32 cellular contexts compared by ENCODE assay signal in the genomic region with DNA sequence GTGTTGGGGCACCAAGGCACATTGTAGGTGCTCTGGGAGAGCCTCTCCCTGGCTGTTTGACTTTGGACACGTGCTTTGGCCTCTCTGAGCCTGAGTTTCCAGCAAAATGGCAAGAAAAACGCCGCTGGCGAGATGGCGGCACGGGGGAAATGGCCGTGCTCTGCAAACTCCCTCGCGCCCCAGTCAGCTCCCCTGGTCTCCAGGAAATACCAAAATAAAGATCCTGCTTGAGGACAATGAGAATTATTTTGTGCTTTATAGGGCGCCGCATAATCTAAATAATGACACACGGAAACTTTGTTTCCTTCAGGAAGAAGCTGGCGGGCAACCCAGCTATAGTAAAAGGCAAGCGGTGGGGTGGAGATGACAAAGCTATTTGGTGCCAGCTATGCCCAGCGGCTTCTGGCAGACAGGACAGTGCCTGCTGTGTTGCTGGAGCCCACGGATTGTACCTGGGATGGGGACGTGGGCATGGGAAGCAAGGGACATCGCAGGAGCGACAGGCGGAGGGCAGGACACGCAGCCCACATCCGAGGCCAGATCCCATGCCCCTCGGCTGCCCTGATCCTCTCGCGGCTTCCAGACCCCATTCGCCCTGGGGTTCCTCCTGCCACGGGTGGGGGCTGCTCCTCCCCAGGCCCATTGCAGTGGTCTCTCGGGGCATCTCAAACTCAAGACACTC. TPM values are rescaled to one million over a fixed set of nuclear protein-coding genes. Genes with fewer than 3 reads are reported as not detected.
A peak's percentile ranks its signal among the peaks of the same experiment; 100 is the strongest.
DNase-seq lines count a peak whose midpoint lies in the region; ATAC-seq and TF ChIP-seq lines count a peak whose summit lies in the region.
"Had no signal": no experiment of that assay in that cellular context is flagged by ENCODE, and none has a peak within 500 bp of the region (broad histone marks: within the 10 kb centered on the region; RNA-seq: fewer than 3 reads in every experiment).

No MANE protein-coding gene starts in this region.

- H2AFZ ChIP-seq in GM23248: no peak overlapping the region
- H2AFZ ChIP-seq: PC-9 had no signal

- no peak for TF ChIP-seq EP300 in upper lobe of left lung (IDR thresholded peaks at IDR 0.05)

- no peak overlapping the region for H3K27ac Mint-ChIP-seq in activated naive CD4-positive, alpha-beta T cell treated with anti-CD3 and anti-CD28 coated beads for 36 hours
- H3K27ac Mint-ChIP-seq: activated CD4-positive, alpha-beta memory T cell treated with anti-CD3 and anti-CD28 coated beads, Interleukin-2, amount 10 ng/mL, durations not matched to agents 7 days and 5 days; activated naive CD8-positive, alpha-beta T cell treated with anti-CD3 and anti-CD28 coated beads, Interleukin-2, amount 50 U/mL, for 24 hours; CD4-positive, alpha-beta T cell had no signal

- H3K4me1 Mint-ChIP-seq in activated naive CD4-positive, alpha-beta T cell treated with anti-CD3 and anti-CD28 coated beads for 36 hours (ENCODE audit: low read depth): no peaks in the 10 kb centered on the region
- H3K4me1 Mint-ChIP-seq: activated CD4-positive, alpha-beta memory T cell treated with anti-CD3 and anti-CD28 coated beads, Interleukin-2, amount 10 ng/mL, durations not matched to agents 7 days and 5 days; activated naive CD8-positive, alpha-beta T cell treated with anti-CD3 and anti-CD28 coated beads, Interleukin-2, amount 50 U/mL, for 24 hours had no signal

- H3K9me3 ChIP-seq in heart left ventricle: no peaks in the 10 kb centered on the region
- H3K9me3 ChIP-seq in upper lobe of left lung: no peaks in the 10 kb centered on the region
- H3K9me3 ChIP-seq in GM23248 (ENCODE audit: low read depth): no peaks in the 10 kb centered on the region
- H3K9me3 ChIP-seq: HAP-1 had no signal

- H3K4me1 ChIP-seq in heart left ventricle (peaks cover 0 to 21% (median 0%) of the 10 kb centered on the region in 12 donors), upper lobe of left lung (peaks cover 0 to 10% (median 7%) of the 10 kb centered on the region in 4 donors), GM23248 (ENCODE audit: insufficient read depth) (no peaks in the 10 kb centered on the region)
- H3K4me1 ChIP-seq: gastroesophageal sphincter, HAP-1 had no signal

- H3K4me2 ChIP-seq in GM23248 (ENCODE audit: unreplicated experiment): no peak overlapping the region
- H3K4me2 ChIP-seq: PC-9 had no signal

- ATAC-seq in heart left ventricle (no peak), left cardiac atrium (no peak), upper lobe of left lung (ENCODE audit: low FRiP score in 2 of 2) (no peak)
- ATAC-seq: activated naive CD8-positive, alpha-beta T cell treated with anti-CD3 and anti-CD28 coated beads, Interleukin-2, amount 50 U/mL, for 24 hours; gastroesophageal sphincter; naive thymus-derived CD8-positive, alpha-beta T cell had no signal

- TF ChIP-seq POLR2A in heart left ventricle (IDR thresholded peaks at IDR 0.05) (no peak), upper lobe of left lung (IDR thresholded peaks at IDR 0.05) (no peak)

- H3K9me2 ChIP-seq in GM23248 (ENCODE audit: insufficient read depth): no peaks in the 10 kb centered on the region

- H3K9me3 Mint-ChIP-seq in activated naive CD4-positive, alpha-beta T cell treated with anti-CD3 and anti-CD28 coated beads for 36 hours: no peaks in the 10 kb centered on the region
- H3K9me3 Mint-ChIP-seq: activated CD4-positive, alpha-beta memory T cell treated with anti-CD3 and anti-CD28 coated beads, Interleukin-2, amount 10 ng/mL, durations not matched to agents 7 days and 5 days; activated naive CD8-positive, alpha-beta T cell treated with anti-CD3 and anti-CD28 coated beads, Interleukin-2, amount 50 U/mL, for 24 hours; CD4-positive, alpha-beta T cell; naive thymus-derived CD8-positive, alpha-beta T cell had no signal

- intact Hi-C loops in heart left ventricle (cut with DNase I) (no loop called here), left cardiac atrium (cut with DNase I) (no loop called here)
- intact Hi-C loops in activated naive CD4-positive, alpha-beta T cell treated with anti-CD3 and anti-CD28 coated beads for 36 hours (cut with micrococcal nuclease): no loop called here

- H3K79me2 ChIP-seq in GM23248 (ENCODE audit: insufficient read depth): no peaks in the 10 kb centered on the region

- no peak for DNase-seq in heart left ventricle
- DNase-seq in left cardiac atrium: no peak
- peak; percentile 90 for DNase-seq in dermis blood vessel endothelial cell
- peak; percentile 69 for DNase-seq in mesenteric fat pad (ENCODE audit: low spot score)
- DNase-seq in upper lobe of left lung: no peak
- no peak for DNase-seq in NCI-H510A treated with DMSO at 0.1 percent for 48 hours (lab: John Stamatoyannopoulos, UW)
- DNase-seq in GM23248: no peak
- no peak for DNase-seq in activated naive CD4-positive, alpha-beta T cell treated with anti-CD3 and anti-CD28 coated beads for 36 hours
- DNase-seq: activated CD4-positive, alpha-beta memory T cell treated with anti-CD3 and anti-CD28 coated beads, Interleukin-2, amount 10 ng/mL, durations not matched to agents 7 days and 5 days; activated gamma-delta T cell treated with Interleukin-2 at 50 U/mL for 16 hours; activated naive CD8-positive, alpha-beta T cell treated with anti-CD3 and anti-CD28 coated beads, Interleukin-2, amount 50 U/mL, for 24 hours; caudate nucleus; DMS79 treated with DMSO at 0.1 percent for 48 hours; GDM1; Kasumi-1; NCI-H1436; NCI-H2081 treated with DMSO at 0.1 percent for 48 hours; NCI-H226; NCI-H69; occipital lobe; PC-9; SHP77; stimulated activated naive CD4-positive, alpha-beta T cell treated with Interleukin-2 at 50 U/mL for 16 hours had no signal

- CTCF ChIA-PET in activated naive CD4-positive, alpha-beta T cell treated with anti-CD3 and anti-CD28 coated beads for 36 hours (lab: Charles Lee): no interaction called here

- peaks cover 11% of the 10 kb centered on the region for H3K27me3 Mint-ChIP-seq in activated naive CD4-positive, alpha-beta T cell treated with anti-CD3 and anti-CD28 coated beads for 36 hours (ENCODE audit: low read depth)
- H3K27me3 Mint-ChIP-seq: activated CD4-positive, alpha-beta memory T cell treated with anti-CD3 and anti-CD28 coated beads, Interleukin-2, amount 10 ng/mL, durations not matched to agents 7 days and 5 days had no signal

- H3K27me3 ChIP-seq in heart left ventricle (no peaks in the 10 kb centered on the region), upper lobe of left lung (no peaks in the 10 kb centered on the region), GM23248 (replicated peaks; ENCODE audit: insufficient read depth) (no peaks in the 10 kb centered on the region; the same call in 1 of the 2 replicates)

- no peaks in the 10 kb centered on the region for H3F3A ChIP-seq in GM23248 (ENCODE audit: insufficient read depth)

- H3K9ac ChIP-seq in GM23248: no peak overlapping the region

- H3K36me3 ChIP-seq in heart left ventricle (no peaks in the 10 kb centered on the region), upper lobe of left lung (no peaks in the 10 kb centered on the region), GM23248 (ENCODE audit: low read depth) (no peaks in the 10 kb centered on the region)
- H3K36me3 ChIP-seq: gastroesophageal sphincter, HAP-1 had no signal

- H3K4me3 ChIP-seq in heart left ventricle (peak overlapping the region in 3 of 12 donors; percentile 14 to 32 (median 15)), upper lobe of left lung (peak overlapping the region in 1 of 4 donors; percentile 10), GM23248 (no peak overlapping the region)
- H3K4me3 ChIP-seq: gastroesophageal sphincter, HAP-1, PC-9, skin epidermis had no signal

- in situ Hi-C loops in GM23248 (cut with MboI): no loop called here

- no peak for TF ChIP-seq CTCF in heart left ventricle (IDR thresholded peaks at IDR 0.05)
- no peak for TF ChIP-seq CTCF in upper lobe of left lung (IDR thresholded peaks at IDR 0.05)

- H3K36me3 Mint-ChIP-seq in activated naive CD4-positive, alpha-beta T cell treated with anti-CD3 and anti-CD28 coated beads for 36 hours (ENCODE audit: low read depth): no peaks in the 10 kb centered on the region
- H3K36me3 Mint-ChIP-seq: naive thymus-derived CD8-positive, alpha-beta T cell had no signal

- H3K4me3 Mint-ChIP-seq in activated naive CD4-positive, alpha-beta T cell treated with anti-CD3 and anti-CD28 coated beads for 36 hours: no peak overlapping the region
- H3K4me3 Mint-ChIP-seq: activated CD4-positive, alpha-beta memory T cell treated with anti-CD3 and anti-CD28 coated beads, Interleukin-2, amount 10 ng/mL, durations not matched to agents 7 days and 5 days; activated naive CD8-positive, alpha-beta T cell treated with anti-CD3 and anti-CD28 coated beads, Interleukin-2, amount 50 U/mL, for 24 hours; CD4-positive, alpha-beta T cell; naive thymus-derived CD8-positive, alpha-beta T cell had no signal

- WGBS in heart left ventricle, 4 donors: 57 to 70% (median 69%) methylated on average over 26 to 28 of the region's 28 CpGs
- 59 to 63% methylated on average over 18 to 28 of the region's 28 CpGs for WGBS in upper lobe of left lung, 2 donors
- 73 to 77% methylated on average over 24 to 28 of the region's 28 CpGs for WGBS in GM23248 (ENCODE audit: low coverage in 1 of 2, low lambda C conversion rate in 2 of 2, missing lambda C conversion rate in 2 of 2), 2 experiments

- H4K20me1 ChIP-seq in GM23248 (ENCODE audit: insufficient read depth): no peaks in the 10 kb centered on the region

- H3K27ac ChIP-seq in heart left ventricle (peak overlapping the region in 7 of 12 donors; percentile 17 to 72 (median 46)), upper lobe of left lung (peak overlapping the region; percentile 69 to 76 (median 72)), GM23248 (no peak overlapping the region)
- H3K27ac ChIP-seq: gastroesophageal sphincter, PC-9 had no signal

RNA-seq across cellular contexts. Expression of gene RFPL3, which starts 26.3 kb away (rescaled TPM):
- not detected for total RNA-seq in heart left ventricle
- not detected for polyA plus RNA-seq in heart left ventricle
- not detected for total RNA-seq in left cardiac atrium
- not detected in 2 replicates for total RNA-seq in dermis blood vessel endothelial cell
- not detected for total RNA-seq in mesenteric fat pad
- not detected for total RNA-seq in upper lobe of left lung
- total RNA-seq in GM23248 (2014; rRNA removed; shearing (Covaris generic)): not detected in 2 replicates
- polyA plus RNA-seq in GM23248 (2016; fragmentation: Nextera tagmentation; extraction: Ambion mirVana): not detected in 2 replicates
- not detected for total RNA-seq in activated naive CD4-positive, alpha-beta T cell treated with anti-CD3 and anti-CD28 coated beads for 36 hours
- total RNA-seq: activated CD4-positive, alpha-beta memory T cell treated with anti-CD3 and anti-CD28 coated beads, Interleukin-2, amount 10 ng/mL, durations not matched to agents 7 days and 5 days; astrocyte; CD4-positive, alpha-beta T cell; gastroesophageal sphincter; lower leg skin; naive thymus-derived CD8-positive, alpha-beta T cell; occipital lobe; PC-9; T-helper 2 cell treated with Interferon-gamma antibody and Interleukin-4, amounts not matched to agents 100 ng/mL and 5 ng/mL, for 36 hours; temporal lobe had no signal
- polyA plus RNA-seq: naive thymus-derived CD8-positive, alpha-beta T cell had no signal

Comparison
In these comparisons a context has a peak if more than half of its experiments do, and no peak if none do; other contexts are left out.
1. DNase-seq: peak in dermis blood vessel endothelial cell (single experiment) and mesenteric fat pad (single experiment); none in heart left ventricle (0 of 5), left cardiac atrium (single experiment), upper lobe of left lung (0 of 2), NCI-H510A treated with DMSO at 0.1 percent for 48 hours (single experiment), GM23248 (single experiment) and activated naive CD4-positive, alpha-beta T cell treated with anti-CD3 and anti-CD28 coated beads for 36 hours (single experiment).